Comparison of ENCODE assay signal across 11 cellular contexts in the genomic region with DNA sequence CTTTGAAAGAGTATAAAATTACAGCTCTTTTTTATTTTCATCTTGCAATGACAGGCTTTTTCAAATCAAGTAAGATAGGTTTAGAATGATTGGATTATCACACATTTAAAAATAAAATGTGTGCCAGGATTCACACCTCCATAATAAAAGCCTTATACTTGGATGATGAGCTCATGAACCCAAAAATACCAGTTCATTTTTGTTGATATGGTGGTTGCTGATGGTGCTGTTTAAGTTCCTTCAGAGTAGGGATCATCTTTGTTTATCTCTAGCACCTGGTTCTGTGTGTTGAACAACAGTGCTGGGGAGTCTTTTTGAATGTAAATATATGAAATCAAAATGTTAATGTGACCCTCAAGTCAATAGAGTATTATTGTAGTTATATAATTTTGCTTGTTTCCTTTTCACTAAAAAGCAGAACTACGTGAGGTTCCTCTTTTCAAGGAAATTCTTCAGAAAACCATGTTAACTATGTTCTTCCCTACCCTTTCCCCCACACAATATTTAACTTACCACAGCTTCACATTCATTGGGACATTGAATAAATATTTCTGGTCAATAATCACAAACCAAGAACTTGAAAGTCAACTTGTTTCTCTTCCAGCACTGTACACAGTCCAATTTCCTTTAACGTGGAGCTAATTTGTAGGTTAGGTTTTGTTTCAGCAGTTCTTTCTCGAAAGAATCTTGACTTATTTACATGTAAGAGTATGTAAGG.
DNase-seq lines count a peak whose midpoint lies in the region; ATAC-seq, FAIRE-seq and TF ChIP-seq lines count a peak whose summit lies in the region.
"Had no signal": no experiment of that assay in that cellular context is flagged by ENCODE, and none has a peak within 500 bp of the region (broad histone marks: within the 10 kb centered on the region; RNA-seq: fewer than 3 reads in every experiment).

No MANE protein-coding gene starts in this region.

- intact Hi-C loops in kidney (cut with DNase I): no loop called here

- H3K4me1 ChIP-seq in SJSA1 (replicated peaks) (peaks cover 27% of the 10 kb centered on the region), kidney (ENCODE audit: control insufficient read depth in 1 of 2, insufficient read depth in 1 of 2, low read depth in 1 of 2, low read length in 2 of 2) (peaks cover 0 to 12% of the 10 kb centered on the region in 2 donors), small intestine (ENCODE audit: control insufficient read depth in 2 of 2, insufficient read depth in 1 of 2, low read depth in 1 of 2, low read length in 1 of 2) (no peaks in the 10 kb centered on the region)

- DNase-seq in HCEC 1CT (peak; percentile 16), SJSA1 (ENCODE audit: low read depth in 1 of 2, low spot score in 2 of 2) (peak in 1 of 2 experiments; percentile 10), kidney (no peak), small intestine (no peak), mucosa of gallbladder (ENCODE audit: low spot score) (no peak), SHP77 treated with DMSO at 0.1 percent for 48 hours (lab: John Stamatoyannopoulos, UW) (no peak), NCI-H2107 treated with DMSO at 0.1 percent for 48 hours (lab: John Stamatoyannopoulos, UW; ENCODE audit: unreplicated experiment) (no peak)
- DNase-seq: activated CD4-positive, alpha-beta T cell treated with anti-CD3 and anti-CD28 coated beads, Interleukin-2, amount 50 U/mL, for 4 hours; effector CD8-positive, alpha-beta T cell; NCI-H1694 had no signal

- H3K27ac ChIP-seq in SJSA1: 0 out of 2 replicates have a peak overlapping the region, but pooled peaks have one; percentile 16
- H3K27ac ChIP-seq in kidney (ENCODE audit: low read depth in 2 of 2, low read length in 2 of 2): no peak overlapping the region
- H3K27ac ChIP-seq in small intestine (ENCODE audit: low read depth in 1 of 2, low read length in 1 of 2): peak overlapping the region in 1 of 2 donors; percentile 31

- TF ChIP-seq CTCF in kidney (IDR thresholded peaks at IDR 0.05; ENCODE audit: borderline replicate concordance, extremely low read depth, insufficient read depth): no peak

- no peaks in the 10 kb centered on the region for H3K36me3 ChIP-seq in SJSA1
- H3K36me3 ChIP-seq in kidney (ENCODE audit: control insufficient read depth in 1 of 2, insufficient read depth in 2 of 2, low read length in 2 of 2): no peaks in the 10 kb centered on the region
- H3K36me3 ChIP-seq in small intestine (ENCODE audit: control insufficient read depth in 2 of 2, insufficient read depth in 2 of 2, low read length in 2 of 2): no peaks in the 10 kb centered on the region

- H3K9me3 ChIP-seq in SJSA1 (replicated peaks) (no peaks in the 10 kb centered on the region), kidney (ENCODE audit: control insufficient read depth in 1 of 2, low read length in 2 of 2) (no peaks in the 10 kb centered on the region), small intestine (ENCODE audit: control insufficient read depth, low read depth) (no peaks in the 10 kb centered on the region)

- 35 to 73% (median 55%) methylated on average over 3 of the region's 3 CpGs for WGBS in small intestine, 3 donors

- no peaks in the 10 kb centered on the region for H3K27me3 ChIP-seq in SJSA1 (replicated peaks)
- no peaks in the 10 kb centered on the region for H3K27me3 ChIP-seq in small intestine (ENCODE audit: control insufficient read depth in 2 of 2, insufficient read depth in 2 of 2, low read length in 2 of 2)

- H3K4me3 ChIP-seq in SJSA1: no peak overlapping the region
- H3K4me3 ChIP-seq in kidney (ENCODE audit: low read length in 2 of 2): no peak overlapping the region
- no peak overlapping the region for H3K4me3 ChIP-seq in small intestine (ENCODE audit: low read depth in 1 of 2, low read length in 2 of 2)

- ATAC-seq in HG02588 (IDR thresholded peaks at IDR 0.05; ENCODE audit: unreplicated experiment): no peak

- no peak overlapping the region for H3K9ac ChIP-seq in kidney (ENCODE audit: low read length in 2 of 2)

- FAIRE-seq in kidney (lab: Jason Lieb, UNC): peak; percentile 42
- FAIRE-seq in small intestine (lab: Jason Lieb, UNC): peak; percentile 39
